Comparison of ENCODE assay signal across 9 cellular contexts in genomic region chr11:3834349-3835099, GRCh38. TPM values are rescaled to one million over a fixed set of nuclear protein-coding genes. Genes with fewer than 3 reads are reported as not detected.
DNase-seq lines count a peak whose midpoint lies in the region; ATAC-seq and TF ChIP-seq lines count a peak whose summit lies in the region.
"Had no signal": no experiment of that assay in that cellular context is flagged by ENCODE, and none has a peak within 500 bp of the region (broad histone marks: within the 10 kb centered on the region; RNA-seq: fewer than 3 reads in every experiment).

No MANE protein-coding gene starts in this region.

- peaks cover 20% of the 10 kb centered on the region for H3K36me3 ChIP-seq in CD4-positive, alpha-beta memory T cell (ENCODE audit: insufficient read depth, low read length)

- peaks cover 0 to 3% of the 10 kb centered on the region in 2 donors for H3K27me3 Mint-ChIP-seq in CD4-positive, alpha-beta memory T cell
- H3K27me3 Mint-ChIP-seq in natural killer cell (ENCODE audit: low read depth in 2 of 2): no peaks in the 10 kb centered on the region

- peaks cover 38 to 72% of the 10 kb centered on the region in 2 donors for H3K36me3 Mint-ChIP-seq in CD4-positive, alpha-beta memory T cell
- no peaks in the 10 kb centered on the region for H3K36me3 Mint-ChIP-seq in natural killer cell

- peaks cover 71 to 96% (median 85%) of the 10 kb centered on the region in 4 donors for H3K4me1 Mint-ChIP-seq in CD4-positive, alpha-beta memory T cell
- H3K4me1 Mint-ChIP-seq in natural killer cell: peaks cover 84 to 97% of the 10 kb centered on the region in 2 donors

- H3K27me3 ChIP-seq in CD4-positive, alpha-beta memory T cell (ENCODE audit: insufficient read depth, low read length): no peaks in the 10 kb centered on the region
- H3K27me3 ChIP-seq in dorsolateral prefrontal cortex: no peaks in the 10 kb centered on the region

- H3K27ac Mint-ChIP-seq in CD4-positive, alpha-beta memory T cell: peak overlapping the region; percentile 85 to 99 (median 94)
- H3K27ac Mint-ChIP-seq in natural killer cell: peak overlapping the region; percentile 90 to 95

- peaks cover 0 to 4% (median 0%) of the 10 kb centered on the region in 8 donors for H3K9me3 Mint-ChIP-seq in CD4-positive, alpha-beta memory T cell
- no peaks in the 10 kb centered on the region for H3K9me3 Mint-ChIP-seq in natural killer cell

- peaks cover 93% of the 10 kb centered on the region for H3K4me1 ChIP-seq in CD4-positive, alpha-beta memory T cell (ENCODE audit: insufficient read depth, low read length)

- peak overlapping the region; percentile 1 to 3 for H3K4me3 ChIP-seq in CD4-positive, alpha-beta memory T cell (ENCODE audit: low read length in 2 of 2)
- H3K4me3 ChIP-seq in dorsolateral prefrontal cortex: peak overlapping the region in 11 of 59 donors; percentile 5 to 40 (median 15)

- peak overlapping the region; percentile 57 for H3K27ac ChIP-seq in CD4-positive, alpha-beta memory T cell (ENCODE audit: low read depth, low read length)
- peak overlapping the region; percentile 18 to 100 (median 90) for H3K27ac ChIP-seq in dorsolateral prefrontal cortex

- no peak for DNase-seq in CD4-positive, alpha-beta memory T cell
- DNase-seq in NOMO-1 treated with DMSO at 0.1 percent for 48 hours (lab: John Stamatoyannopoulos, UW; ENCODE audit: unreplicated experiment) (peak; percentile 94), dorsolateral prefrontal cortex (peak in 1 of 10 donors; percentile 50), natural killer cell (no peak), NCI-H524 treated with DMSO at 0.1 percent for 48 hours (lab: John Stamatoyannopoulos, UW) (no peak), A172 (ENCODE audit: low spot score) (no peak), GM19238 (ENCODE audit: insufficient read length, low spot score) (no peak)
- DNase-seq: GOT3 had no signal

- POLR2A ChIA-PET in CD4-positive, alpha-beta memory T cell (lab: Charles Lee; ENCODE audit: partially characterized antibody): interaction anchor here (1.5 to 14.8 kb wide), 5 partner anchors 13 to 238 kb away, joined by 3 to 659 read pairs (median 109); partner anchors contain the start of genes NUP98, PGAP2 and STIM1

- CTCF ChIA-PET in CD4-positive, alpha-beta memory T cell (lab: Charles Lee; ENCODE audit: partially characterized antibody): interaction anchor here (1.2 to 25.8 kb wide), 7 partner anchors 5 to 231 kb away, joined by 3 to 934 read pairs (median 52); partner anchors contain the start of genes PGAP2, RHOG and STIM1

- TF ChIP-seq CTCF in dorsolateral prefrontal cortex (IDR thresholded peaks at IDR 0.05 in 54 of 56, conservative IDR thresholded peaks at IDR 0.05 in 2 of 56; ENCODE audit: low read depth in 1 of 56, partially characterized antibody in 56 of 56) (no peak), natural killer cell (IDR thresholded peaks at IDR 0.05) (no peak)

- intact Hi-C loops in CD4-positive, alpha-beta memory T cell (cut with micrococcal nuclease): no loop called here
- intact Hi-C loops in dorsolateral prefrontal cortex (cut with DNase I) (loop anchor here in 1 of 2 donors (10.0 kb wide), 1 partner anchor 380 kb away; no protein-coding TSS in a partner anchor), natural killer cell (cut with micrococcal nuclease) (loop anchor here (5.0 kb wide), 2 partner anchors 47 to 113 kb away; no protein-coding TSS in a partner anchor)

- H3K4me3 Mint-ChIP-seq in CD4-positive, alpha-beta memory T cell: peak overlapping the region; percentile 62 to 95 (median 86)
- peak overlapping the region; percentile 81 for H3K4me3 Mint-ChIP-seq in natural killer cell

- ATAC-seq in natural killer cell: peak in 1 of 3 donors; percentile 37
- ATAC-seq in HG03280 (IDR thresholded peaks at IDR 0.05; ENCODE audit: unreplicated experiment): no peak

- H3K9me3 ChIP-seq in CD4-positive, alpha-beta memory T cell (ENCODE audit: control insufficient read depth in 1 of 2, low read length in 2 of 2): no peaks in the 10 kb centered on the region

RNA-seq across cellular contexts. Expression of gene RHOG, which starts 6.2 kb away (rescaled TPM):
- total RNA-seq in CD4-positive, alpha-beta memory T cell: 100 to 1,000 TPM in 1 of 2 experiments, 10 to 100 TPM in 1; 99.4 to 103 TPM
- polyA plus RNA-seq in CD4-positive, alpha-beta memory T cell: 100 to 1,000 TPM; 124 to 228 TPM
- total RNA-seq in dorsolateral prefrontal cortex (100 to 1,000 TPM in 1 of 120 experiments, 10 to 100 TPM in 119; 13.0 to 131 (median 35.8) TPM), natural killer cell (100 to 1,000 TPM; 114 to 145 (median 137) TPM)
- total RNA-seq in A172 (2014; rRNA removed; shearing (Covaris generic)): 40.6 and 50.9 TPM in 2 replicates

RNA-seq across cellular contexts. Expression of gene STIM1, which starts 20.9 kb away (rescaled TPM):
- 10 to 100 TPM; 87.1 to 87.4 TPM for total RNA-seq in CD4-positive, alpha-beta memory T cell
- 10 to 100 TPM; 27.7 to 43.8 TPM for polyA plus RNA-seq in CD4-positive, alpha-beta memory T cell
- 10 to 100 TPM; 40.9 to 92.8 (median 69.6) TPM for total RNA-seq in dorsolateral prefrontal cortex
- total RNA-seq in natural killer cell: 100 to 1,000 TPM; 171 to 187 (median 175) TPM
- 23.6 and 27.1 TPM in 2 replicates for total RNA-seq in A172 (2014; rRNA removed; shearing (Covaris generic))

RNA-seq across cellular contexts. Expression of gene PGAP2, which starts 26.2 kb away (rescaled TPM):
- total RNA-seq in CD4-positive, alpha-beta memory T cell: 10 to 100 TPM; 18.4 to 20.7 TPM
- 10 to 100 TPM; 16.2 to 18.6 TPM for polyA plus RNA-seq in CD4-positive, alpha-beta memory T cell
- total RNA-seq in dorsolateral prefrontal cortex (10 to 100 TPM; 15.7 to 52.0 (median 29.4) TPM), natural killer cell (10 to 100 TPM in 1 of 3 donors, 1 to 10 TPM in 2; 9.5 to 17.5 (median 9.8) TPM)
- 15.4 and 16.6 TPM in 2 replicates for total RNA-seq in A172 (2014; rRNA removed; shearing (Covaris generic))

RNA-seq across cellular contexts. Expression of gene NUP98, which starts 37.2 kb away (rescaled TPM):
- 100 to 1,000 TPM; 109 to 112 TPM for total RNA-seq in CD4-positive, alpha-beta memory T cell
- 10 to 100 TPM; 31.9 to 51.8 TPM for polyA plus RNA-seq in CD4-positive, alpha-beta memory T cell
- total RNA-seq in dorsolateral prefrontal cortex: 10 to 100 TPM; 40.2 to 80.3 (median 56.5) TPM
- total RNA-seq in natural killer cell: 100 to 1,000 TPM in 1 of 3 donors, 10 to 100 TPM in 2; 88.5 to 103 (median 92.8) TPM
- 96.6 and 104 TPM in 2 replicates for total RNA-seq in A172 (2014; rRNA removed; shearing (Covaris generic))
